Comparison of ENCODE assay signal across 2 cellular contexts in the genomic region with DNA sequence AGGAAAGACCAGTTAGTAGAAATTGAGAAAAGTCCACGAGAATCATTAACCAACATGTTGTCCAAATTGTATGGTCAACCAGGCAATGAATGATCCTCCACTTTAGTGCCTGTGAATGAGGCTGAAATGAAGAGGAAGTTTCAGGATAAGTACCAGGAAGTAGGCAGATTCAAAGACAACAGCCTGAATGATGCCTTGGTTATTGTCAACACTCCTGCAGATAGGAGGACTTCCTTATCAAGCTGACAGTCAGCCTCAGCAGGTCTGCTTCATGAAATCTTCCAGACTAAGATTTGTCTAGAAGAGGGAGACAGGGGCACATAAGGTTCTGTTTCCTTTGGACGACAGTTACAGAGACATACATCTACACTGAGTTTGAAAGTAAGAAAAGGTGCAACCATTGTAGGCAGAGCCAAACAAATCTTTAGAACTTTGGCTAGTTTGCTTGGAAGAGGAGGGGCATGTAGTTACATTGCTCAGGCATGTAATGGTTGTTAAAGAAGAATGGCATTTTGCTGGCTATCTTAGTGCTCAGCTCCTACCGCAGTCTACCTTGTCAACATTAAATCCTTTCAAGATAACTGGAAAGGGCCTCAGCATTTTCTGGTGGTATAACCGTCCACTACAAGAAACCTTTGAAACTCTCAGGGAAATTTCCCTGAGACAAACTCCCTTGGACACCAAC.
TF ChIP-seq lines count a peak whose summit lies in the region.

No MANE protein-coding gene starts in this region.

TF ChIP-seq in IMR-90, 13 proteins besides CTCF, POLR2A, EP300 and RAD21:
- no peak for TF ChIP-seq BHLHE40 (IDR thresholded peaks at IDR 0.05; ENCODE audit: low read depth, low read length)
- TF ChIP-seq SMC3 (IDR thresholded peaks at IDR 0.05; ENCODE audit: low read depth, low read length) = no peak
- TF ChIP-seq, protein P1, sequence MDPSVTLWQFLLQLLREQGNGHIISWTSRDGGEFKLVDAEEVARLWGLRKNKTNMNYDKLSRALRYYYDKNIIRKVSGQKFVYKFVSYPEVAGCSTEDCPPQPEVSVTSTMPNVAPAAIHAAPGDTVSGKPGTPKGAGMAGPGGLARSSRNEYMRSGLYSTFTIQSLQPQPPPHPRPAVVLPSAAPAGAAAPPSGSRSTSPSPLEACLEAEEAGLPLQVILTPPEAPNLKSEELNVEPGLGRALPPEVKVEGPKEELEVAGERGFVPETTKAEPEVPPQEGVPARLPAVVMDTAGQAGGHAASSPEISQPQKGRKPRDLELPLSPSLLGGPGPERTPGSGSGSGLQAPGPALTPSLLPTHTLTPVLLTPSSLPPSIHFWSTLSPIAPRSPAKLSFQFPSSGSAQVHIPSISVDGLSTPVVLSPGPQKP (IDR thresholded peaks at IDR 0.05; ENCODE audit: borderline replicate concordance, low read depth, low read length) = no peak
- TF ChIP-seq, protein P2, sequence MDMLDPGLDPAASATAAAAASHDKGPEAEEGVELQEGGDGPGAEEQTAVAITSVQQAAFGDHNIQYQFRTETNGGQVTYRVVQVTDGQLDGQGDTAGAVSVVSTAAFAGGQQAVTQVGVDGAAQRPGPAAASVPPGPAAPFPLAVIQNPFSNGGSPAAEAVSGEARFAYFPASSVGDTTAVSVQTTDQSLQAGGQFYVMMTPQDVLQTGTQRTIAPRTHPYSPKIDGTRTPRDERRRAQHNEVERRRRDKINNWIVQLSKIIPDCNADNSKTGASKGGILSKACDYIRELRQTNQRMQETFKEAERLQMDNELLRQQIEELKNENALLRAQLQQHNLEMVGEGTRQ (IDR thresholded peaks at IDR 0.05; ENCODE audit: low read depth, low read length) = no peak
- TF ChIP-seq MXI1 (IDR thresholded peaks at IDR 0.05; ENCODE audit: borderline replicate concordance, low read depth, low read length) = no peak
- no peak for TF ChIP-seq RFX5 (IDR thresholded peaks at IDR 0.05; ENCODE audit: low read depth, low read length)

TF ChIP-seq in GM12878, 131 proteins besides CTCF, POLR2A, EP300 and RAD21:
- no peak for TF ChIP-seq EZH2 (IDR thresholded peaks at IDR 0.05; ENCODE audit: borderline replicate concordance, control insufficient read depth, low read depth, low read length)
- no peak for TF ChIP-seq NFXL1 (IDR thresholded peaks at IDR 0.05; ENCODE audit: borderline replicate concordance)
